Comparison of ENCODE assay signal across 31 cellular contexts in genomic region chr4:173095022-173095421, GRCh38.
"Had no signal": no experiment of that assay in that cellular context is flagged by ENCODE, and none has a peak within 500 bp of the region (broad histone marks: within the 10 kb centered on the region; RNA-seq: fewer than 3 reads in every experiment).

No MANE protein-coding gene starts in this region.

- H3K27ac ChIP-seq: adrenal gland, body of pancreas, cardiac muscle cell, colonic mucosa, dorsolateral prefrontal cortex, esophagus muscularis mucosa, foreskin keratinocyte, gastrocnemius medialis, heart left ventricle had no signal

- H3K4me1 ChIP-seq: adrenal gland, body of pancreas, colonic mucosa, esophagus muscularis mucosa, foreskin keratinocyte, gastrocnemius medialis, heart left ventricle had no signal

- H3K36me3 ChIP-seq: adrenal gland, cardiac muscle cell, colonic mucosa, esophagus muscularis mucosa, gastrocnemius medialis, heart left ventricle had no signal

- DNase-seq: activated CD4-positive, alpha-beta memory T cell treated with anti-CD3 and anti-CD28 coated beads for 36 hours; activated CD4-positive, alpha-beta T cell treated with anti-CD3 and anti-CD28 coated beads for 36 hours; activated CD4-positive, alpha-beta T cell treated with anti-CD3 and anti-CD28 coated beads, Interleukin-2, amount 10 ng/mL, durations not matched to agents 24 days and 14 days; activated CD4-positive, CD25-positive, alpha-beta regulatory T cell; activated CD4-positive, CD25-positive, alpha-beta regulatory T cell treated with anti-CD3 and anti-CD28 coated beads, Interleukin-2, amount 50 U/mL, for 72 hours; activated CD8-positive, alpha-beta memory T cell treated with anti-CD3 and anti-CD28 coated beads, Interleukin-2, amount 10 ng/mL, durations not matched to agents 7 days and 5 days; activated CD8-positive, alpha-beta memory T cell treated with anti-CD3 and anti-CD28 coated beads, Interleukin-2, amount 50 U/mL, for 4 hours; activated CD8-positive, alpha-beta T cell treated with anti-CD3 and anti-CD28 coated beads, Interleukin-2, amount 10 ng/mL, durations not matched to agents 7 days and 5 days; activated effector memory CD4-positive, alpha-beta T cell treated with anti-CD3 and anti-CD28 coated beads, Interleukin-2, amount 50 U/mL, for 16 hours; activated naive CD4-positive, alpha-beta T cell treated with anti-CD3 and anti-CD28 coated beads for 36 hours; activated naive CD8-positive, alpha-beta T cell treated with anti-CD3 and anti-CD28 coated beads for 36 hours; activated naive CD8-positive, alpha-beta T cell treated with anti-CD3 and anti-CD28 coated beads, Interleukin-2, amount 50 U/mL, for 24 hours; activated T-cell treated with anti-CD3 and anti-CD28 coated beads, Interleukin-2, amount 50 U/mL, for 1 hour; activated T-cell treated with anti-CD3 and anti-CD28 coated beads, Interleukin-2, amount 50 U/mL, for 48 hours; adrenal gland; amygdala; aorta; body of pancreas; central memory CD4-positive, alpha-beta T cell; cerebellar nuclear complex; colonic mucosa; dorsolateral prefrontal cortex; effector memory CD4-positive, alpha-beta T cell; endodermal cell; foreskin keratinocyte; gastrocnemius medialis; glutamatergic neuron; heart left ventricle; T-helper 2 cell had no signal

- H3K9me3 ChIP-seq: adrenal gland, body of pancreas, colonic mucosa, esophagus muscularis mucosa, gastrocnemius medialis, heart left ventricle had no signal

- ATAC-seq: activated CD4-positive, alpha-beta T cell treated with anti-CD3 and anti-CD28 coated beads for 36 hours; activated CD8-positive, alpha-beta memory T cell treated with anti-CD3 and anti-CD28 coated beads, Interleukin-2, amount 10 ng/mL, durations not matched to agents 7 days and 5 days; activated CD8-positive, alpha-beta T cell treated with anti-CD3 and anti-CD28 coated beads, Interleukin-2, amount 10 ng/mL, durations not matched to agents 7 days and 5 days; activated naive CD8-positive, alpha-beta T cell treated with anti-CD3 and anti-CD28 coated beads, Interleukin-2, amount 50 U/mL, for 24 hours; body of pancreas; foreskin keratinocyte; gastrocnemius medialis; heart left ventricle had no signal

- H3K27me3 ChIP-seq: adrenal gland, body of pancreas, cardiac muscle cell, colonic mucosa, dorsolateral prefrontal cortex, esophagus muscularis mucosa, gastrocnemius medialis, heart left ventricle had no signal

- H3K4me3 ChIP-seq: adrenal gland, body of pancreas, cardiac muscle cell, colonic mucosa, dorsolateral prefrontal cortex, esophagus muscularis mucosa, gastrocnemius medialis, heart left ventricle had no signal
